In the genomic region with DNA sequence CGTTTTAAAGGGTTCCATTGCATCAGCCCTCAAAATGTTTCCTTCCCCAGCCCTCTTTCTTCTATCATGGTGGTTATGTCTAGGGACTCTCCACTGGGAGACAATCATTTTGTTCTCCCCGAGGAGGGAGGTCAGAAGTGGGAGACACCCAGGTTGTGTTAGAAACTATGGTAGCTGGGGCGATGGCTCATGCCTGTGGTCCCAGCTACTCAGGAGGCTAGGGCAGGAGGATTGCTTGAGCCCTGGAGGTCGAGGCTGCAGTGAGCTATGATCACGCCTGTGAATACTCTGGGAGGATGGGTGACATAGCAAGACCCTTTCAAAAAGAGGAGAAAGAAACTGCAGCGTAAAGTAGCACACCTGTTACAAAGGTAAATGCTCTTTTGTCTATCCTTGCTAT, we compare ENCODE assay signal across 8 cellular contexts. TPM values are rescaled to one million over a fixed set of nuclear protein-coding genes. Genes with fewer than 3 reads are reported as not detected.
DNase-seq lines count a peak whose midpoint lies in the region; ATAC-seq, FAIRE-seq and TF ChIP-seq lines count a peak whose summit lies in the region.

No MANE protein-coding gene starts in this region.

- no peaks in the 10 kb centered on the region for H3K9me2 ChIP-seq in PC-9 (ENCODE audit: insufficient read depth)

- ATAC-seq in GM19351 (IDR thresholded peaks at IDR 0.05; ENCODE audit: unreplicated experiment) (peak; percentile 4), pancreas (peak; percentile 6 to 11 (median 6)), GM18861 (IDR thresholded peaks at IDR 0.05; ENCODE audit: unreplicated experiment) (no peak)

- peak overlapping the region; percentile 79 for H3K4me2 ChIP-seq in PC-9

- H3K4me3 ChIP-seq in PC-9: peak overlapping the region; percentile 57
- H3K4me3 ChIP-seq in esophagus muscularis mucosa: peak overlapping the region; percentile 55 to 57 (median 56)
- H3K4me3 ChIP-seq in pancreas: peak overlapping the region; percentile 18 to 46 (median 32)

- H3K27me3 ChIP-seq in PC-9 (ENCODE audit: insufficient read depth, low read depth) (no peaks in the 10 kb centered on the region), esophagus muscularis mucosa (no peaks in the 10 kb centered on the region), pancreas (no peaks in the 10 kb centered on the region)

- FAIRE-seq in pancreas (lab: Jason Lieb, UNC): no peak
- no peak for FAIRE-seq in D721Med (lab: Jason Lieb, UNC)

- WGBS in esophagus muscularis mucosa: 69% methylated on average over 5 of the region's 6 CpGs
- 65% methylated on average over 6 of the region's 6 CpGs for WGBS in pancreas, 2 donors

- TF ChIP-seq CTCF in PC-9 (conservative IDR thresholded peaks at IDR 0.05): no peak
- no peak for TF ChIP-seq CTCF in esophagus muscularis mucosa (IDR thresholded peaks at IDR 0.05)
- no peak for TF ChIP-seq CTCF in pancreas (IDR thresholded peaks at IDR 0.05)
- no peak for TF ChIP-seq CTCF in D721Med (IDR thresholded peaks at IDR 0.05; ENCODE audit: insufficient read depth, missing control alignments)

- H3K36me3 ChIP-seq in PC-9 (ENCODE audit: low read depth) (no peaks in the 10 kb centered on the region), esophagus muscularis mucosa (no peaks in the 10 kb centered on the region), pancreas (no peaks in the 10 kb centered on the region)

- DNase-seq in PC-9 (no peak), esophagus muscularis mucosa (ENCODE audit: extremely low spot score) (no peak), pancreas (no peak), D721Med (ENCODE audit: insufficient read length, low spot score) (no peak), HCEC 1CT (no peak)
- no peak for DNase-seq in stimulated activated CD4-positive, alpha-beta T cell treated with anti-CD3 and anti-CD28 coated beads, Interleukin-4, amount 100 ng/mL, for 1 hour

- POLR2A ChIA-PET in PC-9 (lab: Charles Lee; ENCODE audit: unreplicated experiment): interaction anchor here (0.6 to 1.6 kb wide), 9 partner anchors 19 to 517 kb away, joined by 3 to 20 read pairs (median 4); partner anchors contain the start of genes LPCAT3 and SPSB2

- TF ChIP-seq EP300 in esophagus muscularis mucosa (IDR thresholded peaks at IDR 0.05): no peak

- peaks cover 18% of the 10 kb centered on the region for H3K4me1 ChIP-seq in PC-9 (replicated peaks; ENCODE audit: insufficient read depth)
- peaks cover 0 to 22% (median 16%) of the 10 kb centered on the region in 4 donors for H3K4me1 ChIP-seq in esophagus muscularis mucosa
- no peaks in the 10 kb centered on the region for H3K4me1 ChIP-seq in pancreas

- no peaks in the 10 kb centered on the region for H3K79me2 ChIP-seq in PC-9 (ENCODE audit: low read depth)

- H3K9me3 ChIP-seq in PC-9 (ENCODE audit: insufficient read depth, low read depth) (no peaks in the 10 kb centered on the region), esophagus muscularis mucosa (no peaks in the 10 kb centered on the region), pancreas (no peaks in the 10 kb centered on the region)

- H3K27ac ChIP-seq in PC-9 (peak overlapping the region; percentile 30), esophagus muscularis mucosa (replicated peaks in 1 of 4) (peak overlapping the region; percentile 88 to 94 (median 88)), pancreas (peak overlapping the region; percentile 69 to 90 (median 82))

- peaks cover 12% of the 10 kb centered on the region; the same call in 1 of the 2 replicates for H3F3A ChIP-seq in PC-9 (ENCODE audit: insufficient read depth, low read depth)

- CTCF ChIA-PET in PC-9 (lab: Charles Lee): interaction anchor here (0.5 to 2.0 kb wide), 12 partner anchors 12 to 203 kb away, joined by 3 to 13 read pairs (median 5); partner anchors contain the start of genes LRRC23, SPSB2 and ZNF384

- peak overlapping the region; percentile 92 for H2AFZ ChIP-seq in PC-9

- no peak for TF ChIP-seq POLR2A in esophagus muscularis mucosa (IDR thresholded peaks at IDR 0.05; ENCODE audit: low read depth)

- no peaks in the 10 kb centered on the region for H4K20me1 ChIP-seq in PC-9 (ENCODE audit: insufficient read depth)

- TSS peak; percentile 65 for BruUV-seq in PC-9 (replicated peaks; lab: Mats Ljungman, UMichigan)

- intact Hi-C loops in PC-9 (cut with micrococcal nuclease; ENCODE audit: unreplicated experiment): loop anchor here (1.0 kb wide), 3 partner anchors 18 to 40 kb away; partner anchors contain the start of genes CDCA3 and SPSB2
- intact Hi-C loops in esophagus muscularis mucosa (cut with DNase I): no loop called here
- intact Hi-C loops in pancreas (cut with DNase I): no loop called here

RNA-seq across cellular contexts. Expression of gene LRRC23, which starts 13.0 kb away (rescaled TPM):
- total RNA-seq in PC-9 (2021) (29.3 and 38.8 TPM in 2 replicates), esophagus muscularis mucosa (10 to 100 TPM in 2 of 4 donors, 1 to 10 TPM in 2; 8.3 to 12.9 (median 11.0) TPM), pancreas (1 to 10 TPM; 1.7 to 5.2 (median 3.4) TPM)
- polyA plus RNA-seq in pancreas: 10 to 100 TPM in 1 of 2 donors, 1 to 10 TPM in 1; 8.8 to 13.0 TPM

RNA-seq across cellular contexts. Expression of gene SPSB2, which starts 18.5 kb away (rescaled TPM):
- total RNA-seq in PC-9 (2021) (28.9 and 30.1 TPM in 2 replicates), esophagus muscularis mucosa (10 to 100 TPM in 2 of 4 donors, 1 to 10 TPM in 2; 4.2 to 10.8 (median 8.5) TPM), pancreas (1 to 10 TPM; 3.1 to 5.2 (median 4.4) TPM)
- 10 to 100 TPM; 10.6 to 12.5 TPM for polyA plus RNA-seq in pancreas

RNA-seq across cellular contexts. Expression of gene ENO2, which starts 22.7 kb away (rescaled TPM):
- 38.8 and 56.6 TPM in 2 replicates for total RNA-seq in PC-9 (2021)
- total RNA-seq in esophagus muscularis mucosa: 10 to 100 TPM; 28.7 to 49.7 (median 40.0) TPM
- 1 to 10 TPM; 2.3 to 8.0 (median 4.5) TPM for total RNA-seq in pancreas
- 10 to 100 TPM; 12.7 to 53.6 TPM for polyA plus RNA-seq in pancreas

RNA-seq across cellular contexts. Expression of gene TPI1, which starts 24.3 kb away (rescaled TPM):
- total RNA-seq in PC-9 (2021) (1,080 and 1,199 TPM in 2 replicates), esophagus muscularis mucosa (100 to 1,000 TPM; 288 to 372 (median 355) TPM), pancreas (100 to 1,000 TPM in 4 of 6 donors, 10 to 100 TPM in 2; 88.5 to 211 (median 128) TPM)
- polyA plus RNA-seq in pancreas: 100 to 1,000 TPM in 1 of 2 donors, 10 to 100 TPM in 1; 93.1 to 247 TPM

RNA-seq across cellular contexts. Expression of gene ATN1, which starts 36.1 kb away (rescaled TPM):
- 158 and 159 TPM in 2 replicates for total RNA-seq in PC-9 (2021)
- total RNA-seq in esophagus muscularis mucosa: 100 to 1,000 TPM in 2 of 4 donors, 10 to 100 TPM in 2; 72.2 to 163 (median 92.4) TPM
- total RNA-seq in pancreas: 10 to 100 TPM; 30.9 to 54.5 (median 36.2) TPM
- 100 to 1,000 TPM; 110 to 113 TPM for polyA plus RNA-seq in pancreas

Comparison
In these comparisons a context has a peak if more than half of its experiments do, and no peak if none do; other contexts are left out.
1. H3K27ac ChIP-seq: peak in every context shown above with its lines; median percentile 88 in esophagus muscularis mucosa; 82 in pancreas; 30 in PC-9.